In genomic region chr1:64855557-64855956, GRCh38 we compare ENCODE assay signal across 24 cellular contexts.
"Had no signal": no experiment of that assay in that cellular context is flagged by ENCODE, and none has a peak within 500 bp of the region (broad histone marks: within the 10 kb centered on the region; RNA-seq: fewer than 3 reads in every experiment).

No MANE protein-coding gene starts in this region.

- H3K27me3 ChIP-seq: MG63, SJSA1 had no signal

- H3K9ac ChIP-seq: SK-N-SH had no signal

- H3K9me3 ChIP-seq: MG63, SJSA1, SK-N-SH had no signal

- ATAC-seq: HepG2 had no signal

- FAIRE-seq: HepG2, RCC 7860 had no signal

- DNase-seq: IMR-90, Karpas-422, KG1, MG63, NCI-H1092 treated with DMSO at 0.1 percent for 48 hours, NCI-H1436, NCI-H187, NCI-H2029, NCI-H2081 treated with DMSO at 0.1 percent for 48 hours, NCI-H2171, NCI-H226, NCI-H446, NCI-H510A, NCI-H524 treated with DMSO at 0.1 percent for 48 hours, NCI-H69, NCI-H774, Right ventricle myocardium superior, RPMI8226, SIG-M5, SK-N-SH, SW 1271 had no signal

- H3K27ac ChIP-seq: SJSA1 had no signal

- H3K4me2 ChIP-seq: SK-N-SH had no signal

- H3K4me3 ChIP-seq: MG63, SJSA1 had no signal

- H3K4me1 ChIP-seq: SJSA1 had no signal
